In the genomic region with DNA sequence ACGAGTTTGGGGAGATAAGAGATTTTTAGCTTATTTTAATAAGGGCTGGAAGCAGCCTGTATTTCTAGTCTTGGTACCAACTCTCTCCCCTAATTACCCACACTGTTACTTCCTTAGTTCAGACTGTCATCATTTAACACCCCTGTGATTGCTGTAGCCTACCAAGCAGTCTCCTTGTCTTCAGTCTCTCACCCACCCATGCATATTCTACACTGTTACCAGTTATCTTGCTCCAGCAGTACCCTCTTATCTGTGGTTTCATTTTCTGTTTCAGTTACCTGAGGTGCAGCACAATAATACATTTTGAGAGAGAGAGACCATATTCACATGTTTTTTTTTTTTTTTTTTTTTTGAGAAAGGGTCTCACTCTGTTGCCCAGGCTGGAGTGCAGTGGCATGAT, we compare ENCODE assay signal across 12 cellular contexts.
DNase-seq lines count a peak whose midpoint lies in the region; ATAC-seq and TF ChIP-seq lines count a peak whose summit lies in the region.
"Had no signal": no experiment of that assay in that cellular context is flagged by ENCODE, and none has a peak within 500 bp of the region (broad histone marks: within the 10 kb centered on the region; RNA-seq: fewer than 3 reads in every experiment).

No MANE protein-coding gene starts in this region.

- no peak overlapping the region for H3K9ac ChIP-seq in endocrine pancreas (ENCODE audit: control insufficient read depth, insufficient read depth, low read length)
- no peak overlapping the region for H3K9ac ChIP-seq in smooth muscle cell (ENCODE audit: low read depth)
- H3K9ac ChIP-seq: BLaER1 treated with 17β-estradiol and CSF1 and Interleukin-3, amounts not matched to agents 10 nM and 100 nM had no signal

- intact Hi-C loops in mucosa of descending colon (cut with DNase I, micrococcal nuclease), result no loop called here

- no peaks in the 10 kb centered on the region for H3F3A ChIP-seq in smooth muscle cell (ENCODE audit: low read depth)

- H3K4me1 ChIP-seq in endocrine pancreas (ENCODE audit: control insufficient read depth, insufficient read depth, low read length) (peaks cover 4% of the 10 kb centered on the region), smooth muscle cell (ENCODE audit: low read depth) (no peaks in the 10 kb centered on the region), mucosa of descending colon (ENCODE audit: low read depth) (no peaks in the 10 kb centered on the region)

- WGBS in smooth muscle cell (ENCODE audit: low lambda C conversion rate), result 89% methylated on average over 1 of the region's 1 CpG

- H4K20me1 ChIP-seq in smooth muscle cell (ENCODE audit: low read depth), result no peaks in the 10 kb centered on the region

- DNase-seq in smooth muscle cell (lab: John Stamatoyannopoulos, UW; ENCODE audit: unreplicated experiment) (no peak), mucosa of descending colon (no peak)
- no peak for DNase-seq in activated CD4-positive, alpha-beta T cell treated with anti-CD3 and anti-CD28 coated beads, Interleukin-2, amount 50 U/mL, for 48 hours
- DNase-seq: activated CD4-positive, alpha-beta T cell treated with anti-CD3 and anti-CD28 coated beads for 48 hours; H9; NCI-H2227 treated with DMSO at 0.1 percent for 48 hours had no signal

- H3K9me3 ChIP-seq in endocrine pancreas (ENCODE audit: control insufficient read depth, low read length), result no peaks in the 10 kb centered on the region
- H3K9me3 ChIP-seq in smooth muscle cell (replicated peaks; ENCODE audit: low read depth), result no peaks in the 10 kb centered on the region
- H3K9me3 ChIP-seq in mucosa of descending colon, result no peaks in the 10 kb centered on the region
- H3K9me3 ChIP-seq: BLaER1 treated with 17β-estradiol and CSF1 and Interleukin-3, amounts not matched to agents 10 nM and 100 nM had no signal

- H3K36me3 ChIP-seq in endocrine pancreas (ENCODE audit: control insufficient read depth, insufficient read depth, low read length) (no peaks in the 10 kb centered on the region), smooth muscle cell (ENCODE audit: low read depth) (no peaks in the 10 kb centered on the region), mucosa of descending colon (ENCODE audit: low read depth) (no peaks in the 10 kb centered on the region)
- H3K36me3 ChIP-seq: BLaER1 treated with 17β-estradiol and CSF1 and Interleukin-3, amounts not matched to agents 10 nM and 100 nM had no signal

- no peak for TF ChIP-seq CTCF in smooth muscle cell (IDR thresholded peaks at IDR 0.05; ENCODE audit: borderline replicate concordance, insufficient read depth, poor library complexity, severe bottlenecking)
- TF ChIP-seq CTCF in mucosa of descending colon (IDR thresholded peaks at IDR 0.05), result no peak

- no peak overlapping the region for H3K27ac ChIP-seq in smooth muscle cell (ENCODE audit: low read depth)
- H3K27ac ChIP-seq: BLaER1 treated with 17β-estradiol and CSF1 and Interleukin-3, amounts not matched to agents 10 nM and 100 nM had no signal

- H3K4me3 ChIP-seq in endocrine pancreas (ENCODE audit: control insufficient read depth, insufficient read depth, low read length) (peak overlapping the region; percentile 14), smooth muscle cell (no peak overlapping the region), mucosa of descending colon (no peak overlapping the region)
- H3K4me3 ChIP-seq: BLaER1 treated with 17β-estradiol and CSF1 and Interleukin-3, amounts not matched to agents 10 nM and 100 nM had no signal

- no peak overlapping the region for H2AFZ ChIP-seq in smooth muscle cell (ENCODE audit: low read depth)

- ATAC-seq in GM19025 (IDR thresholded peaks at IDR 0.05; ENCODE audit: low read depth, unreplicated experiment) (peak; percentile 86), GM21526 (IDR thresholded peaks at IDR 0.05; ENCODE audit: low FRiP score, unreplicated experiment) (peak; percentile 76), HG03135 (IDR thresholded peaks at IDR 0.05; ENCODE audit: unreplicated experiment) (peak; percentile 76), GM18873 (IDR thresholded peaks at IDR 0.05; ENCODE audit: low FRiP score, unreplicated experiment) (no peak), mucosa of descending colon (no peak)

- H3K27me3 ChIP-seq in endocrine pancreas (ENCODE audit: control insufficient read depth, insufficient read depth, low read length), result no peaks in the 10 kb centered on the region
- H3K27me3 ChIP-seq in smooth muscle cell (ENCODE audit: low read depth), result no peaks in the 10 kb centered on the region

- H3K79me2 ChIP-seq in smooth muscle cell (ENCODE audit: low read depth), result no peaks in the 10 kb centered on the region

- no peak overlapping the region for H3K4me2 ChIP-seq in smooth muscle cell
- H3K4me2 ChIP-seq: BLaER1 treated with 17β-estradiol and CSF1 and Interleukin-3, amounts not matched to agents 10 nM and 100 nM had no signal

Comparison
In these comparisons a context has a peak if more than half of its experiments do, and no peak if none do; other contexts are left out.
1. ATAC-seq: peak in GM19025 (single experiment), GM21526 (single experiment) and HG03135 (single experiment); none in GM18873 (single experiment) and mucosa of descending colon (single experiment).